Comparison of ENCODE assay signal across 25 cellular contexts in the genomic region with DNA sequence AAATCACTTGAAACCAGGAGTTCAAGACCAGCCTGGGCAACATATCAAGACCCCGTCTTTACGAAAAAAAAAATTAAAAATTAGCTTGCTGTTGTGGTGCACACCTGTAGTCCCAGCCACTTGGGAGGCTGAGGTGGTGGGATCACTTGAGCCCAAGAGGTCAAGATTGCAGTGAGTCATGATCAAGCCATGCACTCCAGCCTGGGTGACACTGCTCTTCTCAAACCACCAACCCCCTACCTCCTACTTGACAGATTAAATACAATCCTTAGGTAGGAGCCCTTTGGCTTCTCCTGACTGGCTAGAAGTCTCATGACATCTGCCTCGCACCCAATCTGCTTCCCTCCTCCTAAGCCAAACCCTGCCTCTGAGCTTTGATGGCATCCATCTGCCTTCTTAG. TPM values are rescaled to one million over a fixed set of nuclear protein-coding genes. Genes with fewer than 3 reads are reported as not detected.
"Had no signal": no experiment of that assay in that cellular context is flagged by ENCODE, and none has a peak within 500 bp of the region (broad histone marks: within the 10 kb centered on the region; RNA-seq: fewer than 3 reads in every experiment).

No MANE protein-coding gene starts in this region.

- DNase-seq: activated CD4-positive, alpha-beta T cell treated with anti-CD3 and anti-CD28 coated beads, Interleukin-2, amount 50 U/mL, for 1 hour; activated CD8-positive, alpha-beta memory T cell treated with anti-CD3 and anti-CD28 coated beads, Interleukin-2, amount 50 U/mL, for 4 hours; activated naive CD4-positive, alpha-beta T cell treated with anti-CD3 and anti-CD28 coated beads for 36 hours; activated naive CD8-positive, alpha-beta T cell treated with anti-CD3 and anti-CD28 coated beads, Interleukin-2, amount 10 ng/mL, durations not matched to agents 7 days and 5 days; activated T-cell treated with anti-CD3 and anti-CD28 coated beads, Interleukin-2, amount 50 U/mL, for 24 hours; amniotic stem cell; esophagus squamous epithelium; heart right ventricle; naive thymus-derived CD8-positive, alpha-beta T cell; pancreas; psoas muscle; stimulated activated CD4-positive, alpha-beta T cell treated with anti-CD3 and anti-CD28 coated beads, Interleukin-12 subunit alpha, Interleukin-12 subunit beta, amount 100 ng/mL, for 4 hours; stimulated activated naive CD8-positive, alpha-beta T cell treated with anti-CD3 and anti-CD28 coated beads, Interleukin-15, amount 100 ng/mL, for 72 hours; tibial artery had no signal

- H3K4me1 Mint-ChIP-seq: mesothelial cell of epicardium had no signal

- H3K4me3 ChIP-seq: breast epithelium, esophagus squamous epithelium, gastroesophageal sphincter, heart right ventricle, lung, pancreas, psoas muscle, right atrium auricular region, tibial artery had no signal

- H3K27ac ChIP-seq: breast epithelium, esophagus squamous epithelium, gastroesophageal sphincter, heart right ventricle, neutrophil, pancreas, psoas muscle, right atrium auricular region, tibial artery, VCaP had no signal

- H3K27me3 Mint-ChIP-seq: activated T-cell treated with anti-CD3 and anti-CD28 coated beads, Interleukin-2, amount 50 U/mL, for 24 hours had no signal

- H3K4me3 Mint-ChIP-seq: activated naive CD4-positive, alpha-beta T cell treated with anti-CD3 and anti-CD28 coated beads for 36 hours; activated naive CD8-positive, alpha-beta T cell treated with anti-CD3 and anti-CD28 coated beads, Interleukin-2, amount 10 ng/mL, durations not matched to agents 7 days and 5 days; activated T-cell treated with anti-CD3 and anti-CD28 coated beads, Interleukin-2, amount 50 U/mL, for 24 hours; central memory CD8-positive, alpha-beta T cell; mesothelial cell of epicardium; naive thymus-derived CD8-positive, alpha-beta T cell; stimulated activated naive CD8-positive, alpha-beta T cell treated with anti-CD3 and anti-CD28 coated beads, Interleukin-15, amount 100 ng/mL, for 72 hours had no signal

- H3K4me1 ChIP-seq: breast epithelium, pancreas, psoas muscle, right atrium auricular region had no signal

- ATAC-seq: activated CD4-positive, CD25-positive, alpha-beta regulatory T cell treated with anti-CD3 and anti-CD28 coated beads, Interleukin-2, amount 50 U/mL, for 24 hours; gastroesophageal sphincter; heart right ventricle; naive thymus-derived CD8-positive, alpha-beta T cell; pancreas; psoas muscle; stimulated activated naive CD8-positive, alpha-beta T cell treated with anti-CD3 and anti-CD28 coated beads, Interleukin-15, amount 100 ng/mL, for 72 hours had no signal

- H3K27me3 ChIP-seq: breast epithelium, gastroesophageal sphincter, heart right ventricle, neutrophil, pancreas, right atrium auricular region, tibial artery had no signal

- H3K9me3 Mint-ChIP-seq: activated naive CD4-positive, alpha-beta T cell treated with anti-CD3 and anti-CD28 coated beads for 36 hours; activated naive CD8-positive, alpha-beta T cell treated with anti-CD3 and anti-CD28 coated beads, Interleukin-2, amount 10 ng/mL, durations not matched to agents 7 days and 5 days; activated T-cell treated with anti-CD3 and anti-CD28 coated beads, Interleukin-2, amount 50 U/mL, for 24 hours; central memory CD8-positive, alpha-beta T cell; mesothelial cell of epicardium; naive thymus-derived CD8-positive, alpha-beta T cell; stimulated activated naive CD8-positive, alpha-beta T cell treated with anti-CD3 and anti-CD28 coated beads, Interleukin-15, amount 100 ng/mL, for 72 hours had no signal

- H3K27ac Mint-ChIP-seq: activated naive CD4-positive, alpha-beta T cell treated with anti-CD3 and anti-CD28 coated beads for 36 hours; activated naive CD8-positive, alpha-beta T cell treated with anti-CD3 and anti-CD28 coated beads, Interleukin-2, amount 10 ng/mL, durations not matched to agents 7 days and 5 days; activated T-cell treated with anti-CD3 and anti-CD28 coated beads, Interleukin-2, amount 50 U/mL, for 24 hours; mesothelial cell of epicardium; naive thymus-derived CD8-positive, alpha-beta T cell; stimulated activated naive CD8-positive, alpha-beta T cell treated with anti-CD3 and anti-CD28 coated beads, Interleukin-15, amount 100 ng/mL, for 72 hours had no signal

- H3K36me3 ChIP-seq: breast epithelium, esophagus squamous epithelium, gastroesophageal sphincter, heart right ventricle, neutrophil, pancreas, right atrium auricular region, tibial artery had no signal

- H3K9me3 ChIP-seq: breast epithelium, esophagus squamous epithelium, gastroesophageal sphincter, heart right ventricle, neutrophil, pancreas, psoas muscle, right atrium auricular region, tibial artery had no signal

- H3K36me3 Mint-ChIP-seq: activated naive CD8-positive, alpha-beta T cell treated with anti-CD3 and anti-CD28 coated beads, Interleukin-2, amount 10 ng/mL, durations not matched to agents 7 days and 5 days; mesothelial cell of epicardium; naive thymus-derived CD8-positive, alpha-beta T cell had no signal

RNA-seq across cellular contexts. Expression of a gene that starts 11.6 kb away (rescaled TPM):
- total RNA-seq: T-helper 2 cell treated with Interferon-gamma antibody and Interleukin-4, amounts not matched to agents 100 ng/mL and 5 ng/mL, for 36 hours had no signal

RNA-seq across cellular contexts. Expression of a gene that starts 57.3 kb away (rescaled TPM):
- total RNA-seq: activated naive CD4-positive, alpha-beta T cell treated with anti-CD3 and anti-CD28 coated beads for 36 hours; activated naive CD8-positive, alpha-beta T cell treated with anti-CD3 and anti-CD28 coated beads, Interleukin-2, amount 10 ng/mL, durations not matched to agents 7 days and 5 days; breast epithelium; gastroesophageal sphincter; mesothelial cell of epicardium; naive thymus-derived CD8-positive, alpha-beta T cell; right atrium auricular region; T-helper 2 cell treated with Interferon-gamma antibody and Interleukin-4, amounts not matched to agents 100 ng/mL and 5 ng/mL, for 36 hours had no signal
- polyA plus RNA-seq: keratinocyte; naive thymus-derived CD8-positive, alpha-beta T cell had no signal
